In genomic region chr5:39217365-39218281, GRCh38 we compare ENCODE assay signal across 8 cellular contexts. TPM values are rescaled to one million over a fixed set of nuclear protein-coding genes. Genes with fewer than 3 reads are reported as not detected.
DNase-seq lines count a peak whose midpoint lies in the region; ATAC-seq, FAIRE-seq and TF ChIP-seq lines count a peak whose summit lies in the region.

No MANE protein-coding gene starts in this region.

- BruUV-seq in HepG2 (replicated peaks; lab: Mats Ljungman, UMichigan), result no TSS peak

- TF ChIP-seq CTCF in AG10803 (conservative IDR thresholded peaks at IDR 0.05; ENCODE audit: low read length), result peak; percentile 96
- peak; percentile 97 for TF ChIP-seq CTCF in colonic mucosa (IDR thresholded peaks at IDR 0.05)
- TF ChIP-seq CTCF in HepG2 (CRISPR knock-in tag; IDR thresholded peaks at IDR 0.05), result peak; percentile 89

- TF ChIP-seq POLR2A in HepG2 (IDR thresholded peaks at IDR 0.05; ENCODE audit: insufficient read depth in 1 of 2, low read depth in 2 of 2, low read length in 2 of 2), result no peak

- H3K9me3 ChIP-seq in colonic mucosa (no peaks in the 10 kb centered on the region), HepG2 (ENCODE audit: low read length) (no peaks in the 10 kb centered on the region)

- POLR2A ChIA-PET in HepG2 (lab: Yijun Ruan, JAX), result no interaction called here

- no peak for TF ChIP-seq EP300 in HepG2 (IDR thresholded peaks at IDR 0.05; ENCODE audit: low read depth in 2 of 2, low read length in 2 of 2)
- no peak for TF ChIP-seq EP300 in HepG2 (CRISPR knock-in tag; IDR thresholded peaks at IDR 0.05; ENCODE audit: borderline replicate concordance)

- DNase-seq in AG10803 (ENCODE audit: low read depth) (peak; percentile 84), NCI-H526 (lab: John Stamatoyannopoulos, UW) (peak; percentile 53 to 95), colonic mucosa (peak; percentile 78), HepG2 (ENCODE audit: low spot score) (peak; percentile 70)
- DNase-seq in activated CD4-positive, alpha-beta T cell treated with anti-CD3 and anti-CD28 coated beads for 4 hours, result peak; percentile 71 to 84
- peak; percentile 57 to 72 for DNase-seq in stimulated activated CD4-positive, alpha-beta T cell treated with anti-CD3 and anti-CD28 coated beads, Interleukin-4, amount 100 ng/mL, for 4 hours

- H3K79me2 ChIP-seq in HepG2 (ENCODE audit: insufficient read depth, low read length), result no peaks in the 10 kb centered on the region

- peak; percentile 60 for FAIRE-seq in HepG2 (lab: Jason Lieb, UNC)

- TF ChIP-seq RAD21 in HepG2 (CRISPR knock-in tag; IDR thresholded peaks at IDR 0.05), result peak; percentile 73

- no peak overlapping the region for H2AFZ ChIP-seq in HepG2 (ENCODE audit: low read length)

- CTCF ChIA-PET in HepG2 (lab: Yijun Ruan, JAX; ENCODE audit: low intra/inter-chr PET ratio, low total read pairs), result interaction anchor here (1.2 to 3.3 kb wide), 2 partner anchors 66 to 330 kb away, joined by 5 to 20 read pairs; no protein-coding TSS in a partner anchor

- no peak overlapping the region for H3K4me2 ChIP-seq in HepG2 (ENCODE audit: low read depth, low read length)

- H3K4me3 ChIP-seq in AG10803 (ENCODE audit: low read length) (no peak overlapping the region), colonic mucosa (peak overlapping the region; percentile 9), HepG2 (replicated peaks in 1 of 3; ENCODE audit: insufficient read depth in 1 of 3, low read depth in 2 of 3, low read length in 3 of 3) (no peak overlapping the region)

- ATAC-seq in GM18907 (IDR thresholded peaks at IDR 0.05; ENCODE audit: unreplicated experiment), result peak; percentile 87
- peak; percentile 80 for ATAC-seq in HG03342 (IDR thresholded peaks at IDR 0.05; ENCODE audit: unreplicated experiment)
- ATAC-seq in HepG2, result peak; percentile 93

- in situ Hi-C loops in HepG2 (cut with HindIII; ENCODE audit: extremely low pct_ligation_motif_present, low pct_unique_long_range_greater_than_20kb), result loop anchor here (5.0 to 25.0 kb wide), 2 partner anchors 65 to 345 kb away; no protein-coding TSS in a partner anchor

- intact Hi-C loops in colonic mucosa (cut with DNase I), result loop anchor here (2.0 to 5.0 kb wide), 4 partner anchors 65 to 350 kb away; no protein-coding TSS in a partner anchor
- intact Hi-C loops in HepG2 (cut with micrococcal nuclease; ENCODE audit: unreplicated experiment), result loop anchor here (1.0 to 10.0 kb wide), 6 partner anchors 23 to 353 kb away; partner anchors contain the start of gene C9

- H3K36me3 ChIP-seq in colonic mucosa (no peaks in the 10 kb centered on the region), HepG2 (replicated peaks in 1 of 2; ENCODE audit: control insufficient read depth in 1 of 2, insufficient read depth in 2 of 2, low read length in 2 of 2) (no peaks in the 10 kb centered on the region)

- H3K4me1 ChIP-seq in colonic mucosa (no peaks in the 10 kb centered on the region), HepG2 (ENCODE audit: insufficient read depth, low read length) (peaks cover 13% of the 10 kb centered on the region)

- H3K27ac ChIP-seq in colonic mucosa, result peak overlapping the region; percentile 27
- no peak overlapping the region for H3K27ac ChIP-seq in HepG2 (ENCODE audit: extremely low read length, insufficient read depth, low read length)

- WGBS in HepG2 (ENCODE audit: low lambda C conversion rate), result 61% methylated on average over 13 of the region's 16 CpGs

- no peaks in the 10 kb centered on the region for H4K20me1 ChIP-seq in HepG2 (ENCODE audit: insufficient read depth, low read length)

- peak overlapping the region in 1 of 2 donors; percentile 41 for H3K9ac ChIP-seq in colonic mucosa (ENCODE audit: low read depth in 2 of 2, low read length in 2 of 2)
- H3K9ac ChIP-seq in HepG2 (ENCODE audit: insufficient read depth, low read depth, low read length), result no peak overlapping the region

- H3K27me3 ChIP-seq in colonic mucosa (no peaks in the 10 kb centered on the region), HepG2 (ENCODE audit: control insufficient read depth in 1 of 2, insufficient read depth in 2 of 2, low read length in 2 of 2) (no peaks in the 10 kb centered on the region)

TF ChIP-seq in HepG2, 621 proteins besides CTCF, POLR2A, EP300 and RAD21 (continues in another document):
- TF ChIP-seq ATF7 (IDR thresholded peaks at IDR 0.05) (no peak), ATF7 (CRISPR knock-in tag; IDR thresholded peaks at IDR 0.05) (no peak), HCFC1 (IDR thresholded peaks at IDR 0.05; ENCODE audit: low read depth, low read length) (no peak), NONO (IDR thresholded peaks at IDR 0.05) (no peak), NONO (CRISPR knock-in tag; conservative IDR thresholded peaks at IDR 0.05) (no peak), HNF4A (CRISPR knock-in tag; IDR thresholded peaks at IDR 0.05) (no peak)
- TF ChIP-seq, protein P1, sequence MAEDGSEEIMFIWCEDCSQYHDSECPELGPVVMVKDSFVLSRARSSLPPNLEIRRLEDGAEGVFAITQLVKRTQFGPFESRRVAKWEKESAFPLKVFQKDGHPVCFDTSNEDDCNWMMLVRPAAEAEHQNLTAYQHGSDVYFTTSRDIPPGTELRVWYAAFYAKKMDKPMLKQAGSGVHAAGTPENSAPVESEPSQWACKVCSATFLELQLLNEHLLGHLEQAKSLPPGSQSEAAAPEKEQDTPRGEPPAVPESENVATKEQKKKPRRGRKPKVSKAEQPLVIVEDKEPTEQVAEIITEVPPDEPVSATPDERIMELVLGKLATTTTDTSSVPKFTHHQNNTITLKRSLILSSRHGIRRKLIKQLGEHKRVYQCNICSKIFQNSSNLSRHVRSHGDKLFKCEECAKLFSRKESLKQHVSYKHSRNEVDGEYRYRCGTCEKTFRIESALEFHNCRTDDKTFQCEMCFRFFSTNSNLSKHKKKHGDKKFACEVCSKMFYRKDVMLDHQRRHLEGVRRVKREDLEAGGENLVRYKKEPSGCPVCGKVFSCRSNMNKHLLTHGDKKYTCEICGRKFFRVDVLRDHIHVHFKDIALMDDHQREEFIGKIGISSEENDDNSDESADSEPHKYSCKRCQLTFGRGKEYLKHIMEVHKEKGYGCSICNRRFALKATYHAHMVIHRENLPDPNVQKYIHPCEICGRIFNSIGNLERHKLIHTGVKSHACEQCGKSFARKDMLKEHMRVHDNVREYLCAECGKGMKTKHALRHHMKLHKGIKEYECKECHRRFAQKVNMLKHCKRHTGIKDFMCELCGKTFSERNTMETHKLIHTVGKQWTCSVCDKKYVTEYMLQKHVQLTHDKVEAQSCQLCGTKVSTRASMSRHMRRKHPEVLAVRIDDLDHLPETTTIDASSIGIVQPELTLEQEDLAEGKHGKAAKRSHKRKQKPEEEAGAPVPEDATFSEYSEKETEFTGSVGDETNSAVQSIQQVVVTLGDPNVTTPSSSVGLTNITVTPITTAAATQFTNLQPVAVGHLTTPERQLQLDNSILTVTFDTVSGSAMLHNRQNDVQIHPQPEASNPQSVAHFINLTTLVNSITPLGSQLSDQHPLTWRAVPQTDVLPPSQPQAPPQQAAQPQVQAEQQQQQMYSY (CRISPR knock-in tag; IDR thresholded peaks at IDR 0.05), result no peak
- TF ChIP-seq, protein P2, sequence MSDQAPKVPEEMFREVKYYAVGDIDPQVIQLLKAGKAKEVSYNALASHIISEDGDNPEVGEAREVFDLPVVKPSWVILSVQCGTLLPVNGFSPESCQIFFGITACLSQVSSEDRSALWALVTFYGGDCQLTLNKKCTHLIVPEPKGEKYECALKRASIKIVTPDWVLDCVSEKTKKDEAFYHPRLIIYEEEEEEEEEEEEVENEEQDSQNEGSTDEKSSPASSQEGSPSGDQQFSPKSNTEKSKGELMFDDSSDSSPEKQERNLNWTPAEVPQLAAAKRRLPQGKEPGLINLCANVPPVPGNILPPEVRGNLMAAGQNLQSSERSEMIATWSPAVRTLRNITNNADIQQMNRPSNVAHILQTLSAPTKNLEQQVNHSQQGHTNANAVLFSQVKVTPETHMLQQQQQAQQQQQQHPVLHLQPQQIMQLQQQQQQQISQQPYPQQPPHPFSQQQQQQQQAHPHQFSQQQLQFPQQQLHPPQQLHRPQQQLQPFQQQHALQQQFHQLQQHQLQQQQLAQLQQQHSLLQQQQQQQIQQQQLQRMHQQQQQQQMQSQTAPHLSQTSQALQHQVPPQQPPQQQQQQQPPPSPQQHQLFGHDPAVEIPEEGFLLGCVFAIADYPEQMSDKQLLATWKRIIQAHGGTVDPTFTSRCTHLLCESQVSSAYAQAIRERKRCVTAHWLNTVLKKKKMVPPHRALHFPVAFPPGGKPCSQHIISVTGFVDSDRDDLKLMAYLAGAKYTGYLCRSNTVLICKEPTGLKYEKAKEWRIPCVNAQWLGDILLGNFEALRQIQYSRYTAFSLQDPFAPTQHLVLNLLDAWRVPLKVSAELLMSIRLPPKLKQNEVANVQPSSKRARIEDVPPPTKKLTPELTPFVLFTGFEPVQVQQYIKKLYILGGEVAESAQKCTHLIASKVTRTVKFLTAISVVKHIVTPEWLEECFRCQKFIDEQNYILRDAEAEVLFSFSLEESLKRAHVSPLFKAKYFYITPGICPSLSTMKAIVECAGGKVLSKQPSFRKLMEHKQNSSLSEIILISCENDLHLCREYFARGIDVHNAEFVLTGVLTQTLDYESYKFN (CRISPR knock-in tag; conservative IDR thresholded peaks at IDR 0.05), result no peak

RNA-seq across cellular contexts. Expression of gene FYB1, which starts 1.7 kb away (rescaled TPM):
- total RNA-seq in colonic mucosa, result 1 to 10 TPM; 6.1 to 8.6 TPM
- total RNA-seq in HepG2 (2016; rRNA removed; fragmentation: Illumina TruSeq; extraction: Trizol), result not detected in 2 replicates
- total RNA-seq in HepG2 (2016; cell fraction: cytosol; rRNA removed; fragmentation: Illumina TruSeq; extraction: Trizol; ENCODE audit: low read depth), result not detected in 2 replicates
- not detected in 2 replicates for total RNA-seq in HepG2 (2016; cell fraction: insoluble cytoplasmic fraction; rRNA removed; fragmentation: Illumina TruSeq; extraction: Trizol)
- total RNA-seq in HepG2 (2016; cell fraction: membrane; rRNA removed; fragmentation: Illumina TruSeq; extraction: Trizol), result not detected in 2 replicates
- not detected in 2 replicates for total RNA-seq in HepG2 (2016; cell fraction: nucleus; rRNA removed; fragmentation: Illumina TruSeq; extraction: Trizol)
- polyA plus RNA-seq in HepG2 (2011; rRNA removed), result 0.03 TPM in 1 of 2 replicates, not detected in the other
- not detected in 2 replicates for polyA plus RNA-seq in HepG2 (2011; cell fraction: cytosol; rRNA removed)
- polyA plus RNA-seq in HepG2 (2011; cell fraction: nucleus; rRNA removed), result 0.03 and 0.12 TPM in 2 replicates
- 0.11 TPM in 1 of 2 replicates, not detected in the other for polyA plus RNA-seq in HepG2 (2012)
- not detected in 2 replicates for polyA plus RNA-seq in HepG2 (2016; cell fraction: cytosol; fragmentation: Illumina TruSeq; extraction: Trizol; ENCODE audit: low read depth)
- not detected in 2 replicates for polyA plus RNA-seq in HepG2 (2016; cell fraction: insoluble cytoplasmic fraction; fragmentation: Illumina TruSeq; extraction: Trizol; ENCODE audit: low read depth)
- not detected in 2 replicates for polyA plus RNA-seq in HepG2 (2016; cell fraction: membrane; fragmentation: Illumina TruSeq; extraction: Trizol; ENCODE audit: low read depth)
- polyA plus RNA-seq in HepG2 (2016; cell fraction: nucleus; fragmentation: Illumina TruSeq; extraction: Trizol; ENCODE audit: insufficient read depth, low read depth), result not detected in 2 replicates
- 0.28 TPM in 1 of 2 replicates, not detected in the other for polyA minus RNA-seq in HepG2 (2011; rRNA and poly(A)+ RNA removed; ENCODE audit: low replicate concordance)
- polyA minus RNA-seq in HepG2 (2011; cell fraction: cytosol; rRNA and poly(A)+ RNA removed), result not detected in 2 replicates
- 0.12 and 0.26 TPM in 2 replicates for polyA minus RNA-seq in HepG2 (2011; cell fraction: nucleus; rRNA and poly(A)+ RNA removed)
